1 cellular context compared by ENCODE assay signal in the genomic region with DNA sequence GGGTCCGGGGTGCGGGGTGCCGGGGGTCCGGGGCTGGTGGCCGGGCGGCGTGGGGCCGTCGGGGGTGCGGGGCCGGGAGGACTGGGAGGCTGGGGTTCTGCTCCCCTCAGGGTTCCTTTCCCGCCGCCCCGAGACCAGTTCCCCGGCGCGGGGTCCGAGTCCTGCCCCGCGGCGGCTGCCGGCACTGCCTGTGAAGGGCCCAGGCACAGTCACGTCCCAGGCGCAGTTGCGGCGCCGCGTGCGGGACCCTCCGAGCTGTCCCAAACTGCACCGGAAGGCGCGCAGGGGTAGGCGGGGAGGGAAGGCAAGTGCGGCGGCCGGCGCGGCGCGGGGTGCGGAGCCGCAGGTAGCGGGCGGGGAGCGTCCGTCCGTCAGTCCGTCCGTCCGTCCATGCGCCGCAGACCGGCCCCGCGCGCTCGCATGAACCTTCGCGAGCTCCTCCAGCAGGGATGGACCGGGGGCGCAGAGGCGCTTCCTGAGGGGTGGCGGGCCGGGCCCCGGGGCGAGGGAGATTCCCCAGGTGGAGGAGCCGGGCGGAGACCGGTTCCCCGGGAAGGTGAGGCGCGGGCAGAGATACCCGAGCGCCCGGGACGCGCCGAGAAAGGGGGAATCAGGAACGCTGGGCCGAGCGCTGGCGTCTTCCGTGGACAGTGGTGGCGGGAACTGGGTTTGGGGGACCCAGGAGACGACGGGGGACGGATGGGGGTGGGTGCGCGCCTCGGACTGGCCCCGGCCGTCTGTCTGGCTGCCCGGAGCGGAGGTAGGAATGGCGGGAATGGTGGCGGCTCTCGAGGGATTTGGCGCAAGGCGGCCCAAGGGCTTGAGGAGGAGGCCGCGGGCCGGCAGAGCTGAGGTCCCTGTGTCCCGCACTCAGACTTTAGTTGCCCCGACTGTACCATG.
TF ChIP-seq lines count a peak whose summit lies in the region.

No MANE protein-coding gene starts in this region.

TF ChIP-seq in HepG2, 621 proteins besides CTCF, POLR2A, EP300 and RAD21 (continued from another document and continues in another):
- TF ChIP-seq, protein P1, sequence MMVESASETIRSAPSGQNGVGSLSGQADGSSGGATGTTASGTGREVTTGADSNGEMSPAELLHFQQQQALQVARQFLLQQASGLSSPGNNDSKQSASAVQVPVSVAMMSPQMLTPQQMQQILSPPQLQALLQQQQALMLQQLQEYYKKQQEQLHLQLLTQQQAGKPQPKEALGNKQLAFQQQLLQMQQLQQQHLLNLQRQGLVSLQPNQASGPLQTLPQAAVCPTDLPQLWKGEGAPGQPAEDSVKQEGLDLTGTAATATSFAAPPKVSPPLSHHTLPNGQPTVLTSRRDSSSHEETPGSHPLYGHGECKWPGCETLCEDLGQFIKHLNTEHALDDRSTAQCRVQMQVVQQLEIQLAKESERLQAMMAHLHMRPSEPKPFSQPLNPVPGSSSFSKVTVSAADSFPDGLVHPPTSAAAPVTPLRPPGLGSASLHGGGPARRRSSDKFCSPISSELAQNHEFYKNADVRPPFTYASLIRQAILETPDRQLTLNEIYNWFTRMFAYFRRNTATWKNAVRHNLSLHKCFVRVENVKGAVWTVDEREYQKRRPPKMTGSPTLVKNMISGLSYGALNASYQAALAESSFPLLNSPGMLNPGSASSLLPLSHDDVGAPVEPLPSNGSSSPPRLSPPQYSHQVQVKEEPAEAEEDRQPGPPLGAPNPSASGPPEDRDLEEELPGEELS (CRISPR knock-in tag; IDR thresholded peaks at IDR 0.05), result no peak
- TF ChIP-seq ZFP90 (CRISPR knock-in tag; IDR thresholded peaks at IDR 0.05; ENCODE audit: borderline replicate concordance) (no peak), TBX2 (CRISPR knock-in tag; IDR thresholded peaks at IDR 0.05; ENCODE audit: borderline replicate concordance) (peak; percentile 60; the same call in 1 of the 2 replicates), NR2F2 (IDR thresholded peaks at IDR 0.05; ENCODE audit: borderline replicate concordance, low read depth) (no peak), CCDC6 (CRISPR knock-in tag; IDR thresholded peaks at IDR 0.05) (peak; percentile 30; the same call in 1 of the 2 replicates), EEA1 (CRISPR knock-in tag; IDR thresholded peaks at IDR 0.05; ENCODE audit: borderline replicate concordance) (no peak), NCOA1 (CRISPR knock-in tag; IDR thresholded peaks at IDR 0.05) (no peak), THYN1 (CRISPR knock-in tag; IDR thresholded peaks at IDR 0.05; ENCODE audit: borderline replicate concordance, low read depth) (no peak), POLR2AphosphoS5 (IDR thresholded peaks at IDR 0.05; ENCODE audit: low read depth, low read length) (no peak), ZFP37 (CRISPR knock-in tag; IDR thresholded peaks at IDR 0.05; ENCODE audit: borderline replicate concordance) (no peak), CCAR2 (optimal IDR thresholded peaks at IDR 0.05; ENCODE audit: low read depth, low read length) (no peak), ZBTB38 (CRISPR knock-in tag; IDR thresholded peaks at IDR 0.05) (no peak), CC2D1A (CRISPR knock-in tag; IDR thresholded peaks at IDR 0.05) (no peak), GATAD2A (CRISPR knock-in tag; IDR thresholded peaks at IDR 0.05) (no peak), ZNF101 (CRISPR knock-in tag; IDR thresholded peaks at IDR 0.05; ENCODE audit: borderline replicate concordance, low read depth) (no peak), ZFP62 (CRISPR knock-in tag; IDR thresholded peaks at IDR 0.05) (no peak), ZNF20 (CRISPR knock-in tag; IDR thresholded peaks at IDR 0.05) (no peak), NCOA2 (CRISPR knock-in tag; IDR thresholded peaks at IDR 0.05) (no peak), ZIK1 (CRISPR knock-in tag; IDR thresholded peaks at IDR 0.05; ENCODE audit: borderline replicate concordance, low read depth) (no peak; the same call in 1 of the 2 replicates), NFKBIZ (CRISPR knock-in tag; IDR thresholded peaks at IDR 0.05) (no peak), SMARCC2 (IDR thresholded peaks at IDR 0.05) (no peak), ZNF713 (CRISPR knock-in tag; IDR thresholded peaks at IDR 0.05) (no peak), ARNT (IDR thresholded peaks at IDR 0.05) (no peak), ZNF136 (CRISPR knock-in tag; IDR thresholded peaks at IDR 0.05; ENCODE audit: low read depth) (no peak)
- TF ChIP-seq, protein P2, sequence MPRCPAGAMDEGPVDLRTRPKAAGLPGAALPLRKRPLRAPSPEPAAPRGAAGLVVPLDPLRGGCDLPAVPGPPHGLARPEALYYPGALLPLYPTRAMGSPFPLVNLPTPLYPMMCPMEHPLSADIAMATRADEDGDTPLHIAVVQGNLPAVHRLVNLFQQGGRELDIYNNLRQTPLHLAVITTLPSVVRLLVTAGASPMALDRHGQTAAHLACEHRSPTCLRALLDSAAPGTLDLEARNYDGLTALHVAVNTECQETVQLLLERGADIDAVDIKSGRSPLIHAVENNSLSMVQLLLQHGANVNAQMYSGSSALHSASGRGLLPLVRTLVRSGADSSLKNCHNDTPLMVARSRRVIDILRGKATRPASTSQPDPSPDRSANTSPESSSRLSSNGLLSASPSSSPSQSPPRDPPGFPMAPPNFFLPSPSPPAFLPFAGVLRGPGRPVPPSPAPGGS (CRISPR knock-in tag; IDR thresholded peaks at IDR 0.05), result peak; percentile 38; the same call in 1 of the 2 replicates
- TF ChIP-seq, protein P3, sequence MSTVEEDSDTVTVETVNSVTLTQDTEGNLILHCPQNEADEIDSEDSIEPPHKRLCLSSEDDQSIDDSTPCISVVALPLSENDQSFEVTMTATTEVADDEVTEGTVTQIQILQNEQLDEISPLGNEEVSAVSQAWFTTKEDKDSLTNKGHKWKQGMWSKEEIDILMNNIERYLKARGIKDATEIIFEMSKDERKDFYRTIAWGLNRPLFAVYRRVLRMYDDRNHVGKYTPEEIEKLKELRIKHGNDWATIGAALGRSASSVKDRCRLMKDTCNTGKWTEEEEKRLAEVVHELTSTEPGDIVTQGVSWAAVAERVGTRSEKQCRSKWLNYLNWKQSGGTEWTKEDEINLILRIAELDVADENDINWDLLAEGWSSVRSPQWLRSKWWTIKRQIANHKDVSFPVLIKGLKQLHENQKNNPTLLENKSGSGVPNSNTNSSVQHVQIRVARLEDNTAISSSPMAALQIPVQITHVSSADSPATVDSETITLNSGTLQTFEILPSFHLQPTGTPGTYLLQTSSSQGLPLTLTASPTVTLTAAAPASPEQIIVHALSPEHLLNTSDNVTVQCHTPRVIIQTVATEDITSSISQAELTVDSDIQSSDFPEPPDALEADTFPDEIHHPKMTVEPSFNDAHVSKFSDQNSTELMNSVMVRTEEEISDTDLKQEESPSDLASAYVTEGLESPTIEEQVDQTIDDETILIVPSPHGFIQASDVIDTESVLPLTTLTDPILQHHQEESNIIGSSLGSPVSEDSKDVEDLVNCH (CRISPR knock-in tag; IDR thresholded peaks at IDR 0.05), result no peak
- TF ChIP-seq, protein P4, sequence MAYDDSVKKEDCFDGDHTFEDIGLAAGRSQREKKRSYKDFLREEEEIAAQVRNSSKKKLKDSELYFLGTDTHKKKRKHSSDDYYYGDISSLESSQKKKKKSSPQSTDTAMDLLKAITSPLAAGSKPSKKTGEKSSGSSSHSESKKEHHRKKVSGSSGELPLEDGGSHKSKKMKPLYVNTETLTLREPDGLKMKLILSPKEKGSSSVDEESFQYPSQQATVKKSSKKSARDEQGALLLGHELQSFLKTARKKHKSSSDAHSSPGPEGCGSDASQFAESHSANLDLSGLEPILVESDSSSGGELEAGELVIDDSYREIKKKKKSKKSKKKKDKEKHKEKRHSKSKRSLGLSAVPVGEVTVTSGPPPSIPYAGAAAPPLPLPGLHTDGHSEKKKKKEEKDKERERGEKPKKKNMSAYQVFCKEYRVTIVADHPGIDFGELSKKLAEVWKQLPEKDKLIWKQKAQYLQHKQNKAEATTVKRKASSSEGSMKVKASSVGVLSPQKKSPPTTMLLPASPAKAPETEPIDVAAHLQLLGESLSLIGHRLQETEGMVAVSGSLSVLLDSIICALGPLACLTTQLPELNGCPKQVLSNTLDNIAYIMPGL (CRISPR knock-in tag; IDR thresholded peaks at IDR 0.05; ENCODE audit: borderline replicate concordance in 1 of 2, low read depth in 1 of 2), result peak in 1 of 2 experiments; percentile 63; a peak in 2 of 4 replicates
- TF ChIP-seq, protein P5, sequence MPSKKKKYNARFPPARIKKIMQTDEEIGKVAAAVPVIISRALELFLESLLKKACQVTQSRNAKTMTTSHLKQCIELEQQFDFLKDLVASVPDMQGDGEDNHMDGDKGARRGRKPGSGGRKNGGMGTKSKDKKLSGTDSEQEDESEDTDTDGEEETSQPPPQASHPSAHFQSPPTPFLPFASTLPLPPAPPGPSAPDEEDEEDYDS (CRISPR knock-in tag; IDR thresholded peaks at IDR 0.05), result no peak
- TF ChIP-seq, protein P6, sequence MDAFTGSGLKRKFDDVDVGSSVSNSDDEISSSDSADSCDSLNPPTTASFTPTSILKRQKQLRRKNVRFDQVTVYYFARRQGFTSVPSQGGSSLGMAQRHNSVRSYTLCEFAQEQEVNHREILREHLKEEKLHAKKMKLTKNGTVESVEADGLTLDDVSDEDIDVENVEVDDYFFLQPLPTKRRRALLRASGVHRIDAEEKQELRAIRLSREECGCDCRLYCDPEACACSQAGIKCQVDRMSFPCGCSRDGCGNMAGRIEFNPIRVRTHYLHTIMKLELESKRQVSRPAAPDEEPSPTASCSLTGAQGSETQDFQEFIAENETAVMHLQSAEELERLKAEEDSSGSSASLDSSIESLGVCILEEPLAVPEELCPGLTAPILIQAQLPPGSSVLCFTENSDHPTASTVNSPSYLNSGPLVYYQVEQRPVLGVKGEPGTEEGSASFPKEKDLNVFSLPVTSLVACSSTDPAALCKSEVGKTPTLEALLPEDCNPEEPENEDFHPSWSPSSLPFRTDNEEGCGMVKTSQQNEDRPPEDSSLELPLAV (CRISPR knock-in tag; conservative IDR thresholded peaks at IDR 0.05; ENCODE audit: low read depth), result no peak
- TF ChIP-seq, protein P7, sequence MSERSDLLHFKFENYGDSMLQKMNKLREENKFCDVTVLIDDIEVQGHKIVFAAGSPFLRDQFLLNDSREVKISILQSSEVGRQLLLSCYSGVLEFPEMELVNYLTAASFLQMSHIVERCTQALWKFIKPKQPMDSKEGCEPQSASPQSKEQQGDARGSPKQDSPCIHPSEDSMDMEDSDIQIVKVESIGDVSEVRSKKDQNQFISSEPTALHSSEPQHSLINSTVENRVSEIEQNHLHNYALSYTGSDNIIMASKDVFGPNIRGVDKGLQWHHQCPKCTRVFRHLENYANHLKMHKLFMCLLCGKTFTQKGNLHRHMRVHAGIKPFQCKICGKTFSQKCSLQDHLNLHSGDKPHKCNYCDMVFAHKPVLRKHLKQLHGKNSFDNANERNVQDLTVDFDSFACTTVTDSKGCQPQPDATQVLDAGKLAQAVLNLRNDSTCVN (CRISPR knock-in tag; IDR thresholded peaks at IDR 0.05; ENCODE audit: borderline replicate concordance), result no peak
- TF ChIP-seq, protein P8, sequence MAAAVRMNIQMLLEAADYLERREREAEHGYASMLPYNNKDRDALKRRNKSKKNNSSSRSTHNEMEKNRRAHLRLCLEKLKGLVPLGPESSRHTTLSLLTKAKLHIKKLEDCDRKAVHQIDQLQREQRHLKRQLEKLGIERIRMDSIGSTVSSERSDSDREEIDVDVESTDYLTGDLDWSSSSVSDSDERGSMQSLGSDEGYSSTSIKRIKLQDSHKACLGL (CRISPR knock-in tag; IDR thresholded peaks at IDR 0.05), result no peak
- TF ChIP-seq, protein P9, sequence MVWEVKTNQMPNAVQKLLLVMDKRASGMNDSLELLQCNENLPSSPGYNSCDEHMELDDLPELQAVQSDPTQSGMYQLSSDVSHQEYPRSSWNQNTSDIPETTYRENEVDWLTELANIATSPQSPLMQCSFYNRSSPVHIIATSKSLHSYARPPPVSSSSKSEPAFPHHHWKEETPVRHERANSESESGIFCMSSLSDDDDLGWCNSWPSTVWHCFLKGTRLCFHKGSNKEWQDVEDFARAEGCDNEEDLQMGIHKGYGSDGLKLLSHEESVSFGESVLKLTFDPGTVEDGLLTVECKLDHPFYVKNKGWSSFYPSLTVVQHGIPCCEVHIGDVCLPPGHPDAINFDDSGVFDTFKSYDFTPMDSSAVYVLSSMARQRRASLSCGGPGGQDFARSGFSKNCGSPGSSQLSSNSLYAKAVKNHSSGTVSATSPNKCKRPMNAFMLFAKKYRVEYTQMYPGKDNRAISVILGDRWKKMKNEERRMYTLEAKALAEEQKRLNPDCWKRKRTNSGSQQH (CRISPR knock-in tag; IDR thresholded peaks at IDR 0.05; ENCODE audit: low read depth), result no peak
- TF ChIP-seq, protein P10, sequence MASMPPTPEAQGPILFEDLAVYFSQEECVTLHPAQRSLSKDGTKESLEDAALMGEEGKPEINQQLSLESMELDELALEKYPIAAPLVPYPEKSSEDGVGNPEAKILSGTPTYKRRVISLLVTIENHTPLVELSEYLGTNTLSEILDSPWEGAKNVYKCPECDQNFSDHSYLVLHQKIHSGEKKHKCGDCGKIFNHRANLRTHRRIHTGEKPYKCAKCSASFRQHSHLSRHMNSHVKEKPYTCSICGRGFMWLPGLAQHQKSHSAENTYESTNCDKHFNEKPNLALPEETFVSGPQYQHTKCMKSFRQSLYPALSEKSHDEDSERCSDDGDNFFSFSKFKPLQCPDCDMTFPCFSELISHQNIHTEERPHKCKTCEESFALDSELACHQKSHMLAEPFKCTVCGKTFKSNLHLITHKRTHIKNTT (CRISPR knock-in tag; IDR thresholded peaks at IDR 0.05), result no peak
- TF ChIP-seq, protein P11, sequence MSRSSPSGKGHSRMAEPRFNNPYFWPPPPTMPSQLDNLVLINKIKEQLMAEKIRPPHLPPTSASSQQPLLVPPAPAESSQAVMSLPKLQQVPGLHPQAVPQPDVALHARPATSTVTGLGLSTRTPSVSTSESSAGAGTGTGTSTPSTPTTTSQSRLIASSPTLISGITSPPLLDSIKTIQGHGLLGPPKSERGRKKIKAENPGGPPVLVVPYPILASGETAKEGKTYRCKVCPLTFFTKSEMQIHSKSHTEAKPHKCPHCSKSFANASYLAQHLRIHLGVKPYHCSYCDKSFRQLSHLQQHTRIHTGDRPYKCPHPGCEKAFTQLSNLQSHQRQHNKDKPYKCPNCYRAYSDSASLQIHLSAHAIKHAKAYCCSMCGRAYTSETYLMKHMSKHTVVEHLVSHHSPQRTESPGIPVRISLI (CRISPR knock-in tag; IDR thresholded peaks at IDR 0.05; ENCODE audit: borderline replicate concordance), result no peak
